Comparison of ENCODE assay signal across 2 cellular contexts in genomic region chr15:29100486-29101000, GRCh38.
TF ChIP-seq lines count a peak whose summit lies in the region.

No MANE protein-coding gene starts in this region.

TF ChIP-seq in GM23338, 12 proteins besides CTCF, POLR2A, EP300 and RAD21:
- TF ChIP-seq ETS1 (IDR thresholded peaks at IDR 0.05) (no peak), ZNF114 (CRISPR knock-in tag; IDR thresholded peaks at IDR 0.05) (no peak), ZNF331 (CRISPR knock-in tag; IDR thresholded peaks at IDR 0.05; ENCODE audit: low read depth) (no peak), STAT1 (IDR thresholded peaks at IDR 0.05; ENCODE audit: unreplicated experiment) (no peak), POLR2AphosphoS5 (IDR thresholded peaks at IDR 0.05; ENCODE audit: low read depth) (no peak), ZNF462 (CRISPR knock-in tag; IDR thresholded peaks at IDR 0.05) (no peak), EZH2phosphoT487 (IDR thresholded peaks at IDR 0.05; ENCODE audit: unreplicated experiment) (no peak), EZH2 (IDR thresholded peaks at IDR 0.05; ENCODE audit: low read depth, unreplicated experiment) (no peak)
- TF ChIP-seq, protein P1, sequence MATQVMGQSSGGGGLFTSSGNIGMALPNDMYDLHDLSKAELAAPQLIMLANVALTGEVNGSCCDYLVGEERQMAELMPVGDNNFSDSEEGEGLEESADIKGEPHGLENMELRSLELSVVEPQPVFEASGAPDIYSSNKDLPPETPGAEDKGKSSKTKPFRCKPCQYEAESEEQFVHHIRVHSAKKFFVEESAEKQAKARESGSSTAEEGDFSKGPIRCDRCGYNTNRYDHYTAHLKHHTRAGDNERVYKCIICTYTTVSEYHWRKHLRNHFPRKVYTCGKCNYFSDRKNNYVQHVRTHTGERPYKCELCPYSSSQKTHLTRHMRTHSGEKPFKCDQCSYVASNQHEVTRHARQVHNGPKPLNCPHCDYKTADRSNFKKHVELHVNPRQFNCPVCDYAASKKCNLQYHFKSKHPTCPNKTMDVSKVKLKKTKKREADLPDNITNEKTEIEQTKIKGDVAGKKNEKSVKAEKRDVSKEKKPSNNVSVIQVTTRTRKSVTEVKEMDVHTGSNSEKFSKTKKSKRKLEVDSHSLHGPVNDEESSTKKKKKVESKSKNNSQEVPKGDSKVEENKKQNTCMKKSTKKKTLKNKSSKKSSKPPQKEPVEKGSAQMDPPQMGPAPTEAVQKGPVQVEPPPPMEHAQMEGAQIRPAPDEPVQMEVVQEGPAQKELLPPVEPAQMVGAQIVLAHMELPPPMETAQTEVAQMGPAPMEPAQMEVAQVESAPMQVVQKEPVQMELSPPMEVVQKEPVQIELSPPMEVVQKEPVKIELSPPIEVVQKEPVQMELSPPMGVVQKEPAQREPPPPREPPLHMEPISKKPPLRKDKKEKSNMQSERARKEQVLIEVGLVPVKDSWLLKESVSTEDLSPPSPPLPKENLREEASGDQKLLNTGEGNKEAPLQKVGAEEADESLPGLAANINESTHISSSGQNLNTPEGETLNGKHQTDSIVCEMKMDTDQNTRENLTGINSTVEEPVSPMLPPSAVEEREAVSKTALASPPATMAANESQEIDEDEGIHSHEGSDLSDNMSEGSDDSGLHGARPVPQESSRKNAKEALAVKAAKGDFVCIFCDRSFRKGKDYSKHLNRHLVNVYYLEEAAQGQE (IDR thresholded peaks at IDR 0.05; ENCODE audit: unreplicated experiment): no peak

TF ChIP-seq in H1, 55 proteins besides CTCF, POLR2A, EP300 and RAD21:
- TF ChIP-seq TCF12 (IDR thresholded peaks at IDR 0.05; ENCODE audit: low read depth, low read length) (no peak), RBBP5 (IDR thresholded peaks at IDR 0.05; ENCODE audit: borderline replicate concordance, low read depth, low read length) (no peak), TAF7 (optimal IDR thresholded peaks at IDR 0.05; ENCODE audit: borderline replicate concordance, low read depth, low read length) (no peak), GTF2F1 (IDR thresholded peaks at IDR 0.05; ENCODE audit: borderline replicate concordance, low read depth, low read length) (no peak), KDM5A (IDR thresholded peaks at IDR 0.05; ENCODE audit: low read length) (no peak), KDM4A (IDR thresholded peaks at IDR 0.05; ENCODE audit: low read depth, low read length, severe bottlenecking) (no peak), ASH2L (IDR thresholded peaks at IDR 0.05; ENCODE audit: low read length) (no peak)
